20 cellular contexts compared by ENCODE assay signal in the genomic region with DNA sequence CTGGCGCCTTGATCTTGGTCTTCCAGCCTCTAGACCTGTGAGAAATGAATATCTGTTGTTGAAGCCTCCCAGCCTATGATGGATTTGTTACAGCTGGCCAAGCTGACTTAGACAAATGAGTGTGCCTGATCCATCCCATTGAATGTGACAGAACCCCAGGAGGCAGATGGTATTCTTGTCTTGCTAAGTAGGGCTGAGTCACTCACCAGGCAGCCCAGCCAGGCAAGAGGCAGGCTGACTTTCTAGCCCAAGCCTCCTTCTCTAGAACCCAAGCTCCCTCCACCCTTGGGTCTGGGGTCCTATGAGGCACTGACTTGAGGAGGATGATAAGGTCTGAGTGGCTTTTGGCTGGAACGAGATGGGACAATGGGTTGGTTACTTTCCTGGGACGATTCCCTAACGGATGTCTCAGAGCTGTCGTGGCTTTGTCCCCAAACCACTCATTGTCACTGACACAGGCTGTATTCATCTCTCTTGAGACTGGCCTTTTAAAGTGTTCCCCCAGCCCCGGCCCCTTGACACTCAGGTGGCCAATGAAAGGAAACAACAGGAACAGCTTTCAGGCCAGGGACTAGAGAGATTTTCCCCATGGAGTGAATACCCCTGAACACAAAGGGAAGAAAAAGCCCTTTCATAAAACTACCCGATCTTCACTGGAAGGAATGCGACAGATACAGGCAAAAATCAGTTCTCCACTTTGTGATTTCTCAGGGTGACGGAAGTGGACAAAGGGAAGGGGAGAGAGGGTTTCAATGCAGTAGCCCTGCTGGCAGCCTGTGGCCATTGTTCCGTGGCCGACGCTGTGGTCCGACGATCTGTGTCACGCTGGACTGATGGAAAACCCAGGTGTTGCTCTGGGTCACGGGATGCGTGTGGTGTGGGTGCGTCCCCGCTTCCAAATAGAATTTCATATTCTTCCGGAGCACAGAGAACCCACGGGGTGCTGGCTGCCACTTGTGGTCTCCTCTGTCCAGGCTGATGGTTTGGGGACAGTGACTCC.
DNase-seq lines count a peak whose midpoint lies in the region; ATAC-seq and TF ChIP-seq lines count a peak whose summit lies in the region.
"Had no signal": no experiment of that assay in that cellular context is flagged by ENCODE, and none has a peak within 500 bp of the region (broad histone marks: within the 10 kb centered on the region; RNA-seq: fewer than 3 reads in every experiment).

No MANE protein-coding gene starts in this region.

- H3K4me1 ChIP-seq in smooth muscle cell (ENCODE audit: low read depth) = no peaks in the 10 kb centered on the region
- H3K4me1 ChIP-seq: lower lobe of right lung had no signal

- no peak overlapping the region for H2AFZ ChIP-seq in smooth muscle cell (ENCODE audit: low read depth)
- H2AFZ ChIP-seq: GM23248 had no signal

- no peak overlapping the region for H3K4me2 ChIP-seq in smooth muscle cell

- no peak overlapping the region for H3K9ac ChIP-seq in smooth muscle cell (ENCODE audit: low read depth)
- H3K9ac ChIP-seq: GM23248 had no signal

- H3K4me3 Mint-ChIP-seq in CD14-positive monocyte (no peak overlapping the region), HFFc6 (no peak overlapping the region)
- H3K4me3 Mint-ChIP-seq: activated CD4-positive, alpha-beta T cell treated with anti-CD3 and anti-CD28 coated beads, Interleukin-2, amount 10 ng/mL, durations not matched to agents 7 days and 5 days; naive B cell had no signal

- peak; percentile 73 for DNase-seq in Ammon's horn (ENCODE audit: low spot score)
- peak; percentile 23 for DNase-seq in NCI-H524 treated with DMSO at 0.1 percent for 48 hours (lab: John Stamatoyannopoulos, UW)
- peak; percentile 29 for DNase-seq in coronary artery (ENCODE audit: low spot score)
- DNase-seq in islet precursor cell = peak; percentile 88
- no peak for DNase-seq in CD14-positive monocyte (ENCODE audit: low spot score)
- no peak for DNase-seq in smooth muscle cell (lab: John Stamatoyannopoulos, UW; ENCODE audit: unreplicated experiment)
- DNase-seq in HFFc6 = no peak
- DNase-seq: activated CD4-positive, alpha-beta T cell treated with anti-CD3 and anti-CD28 coated beads, Interleukin-2, amount 10 ng/mL, durations not matched to agents 7 days and 5 days; activated CD8-positive, alpha-beta memory T cell treated with anti-CD3 and anti-CD28 coated beads, Interleukin-2, amount 50 U/mL, for 48 hours; activated gamma-delta T cell; effector CD4-positive, alpha-beta T cell; GM23248; lower lobe of right lung; naive B cell; NCI-H1436 treated with DMSO at 0.1 percent for 48 hours; NCI-H226; small intestine; stimulated activated CD4-positive, alpha-beta T cell treated with anti-CD3 and anti-CD28 coated beads, Interleukin-4, amount 100 ng/mL, for 4 hours had no signal

- intact Hi-C loops in CD14-positive monocyte (cut with micrococcal nuclease) = loop anchor here in 1 of 2 donors (5.0 kb wide), 1 partner anchor 73 kb away; no protein-coding TSS in a partner anchor

- no peaks in the 10 kb centered on the region for H3K9me3 ChIP-seq in smooth muscle cell (replicated peaks; ENCODE audit: low read depth)
- H3K9me3 ChIP-seq: lower lobe of right lung had no signal

- ATAC-seq in HG02678 (IDR thresholded peaks at IDR 0.05; ENCODE audit: unreplicated experiment) = no peak
- ATAC-seq: HepG2, lower lobe of right lung had no signal

- peaks cover 4% of the 10 kb centered on the region for H3K27me3 ChIP-seq in smooth muscle cell (ENCODE audit: low read depth)

- H3K27ac Mint-ChIP-seq in CD14-positive monocyte (no peak overlapping the region), HFFc6 (no peak overlapping the region)
- H3K27ac Mint-ChIP-seq: activated CD4-positive, alpha-beta T cell treated with anti-CD3 and anti-CD28 coated beads, Interleukin-2, amount 10 ng/mL, durations not matched to agents 7 days and 5 days; naive B cell had no signal

- peaks cover 17 to 32% (median 25%) of the 10 kb centered on the region in 3 donors for H3K27me3 Mint-ChIP-seq in CD14-positive monocyte (ENCODE audit: low read depth in 3 of 3)
- H3K27me3 Mint-ChIP-seq in HFFc6 (ENCODE audit: insufficient read depth) = peaks cover 4% of the 10 kb centered on the region

- H4K20me1 ChIP-seq in smooth muscle cell (ENCODE audit: low read depth) = no peaks in the 10 kb centered on the region

- H3K36me3 ChIP-seq in smooth muscle cell (ENCODE audit: low read depth) = no peaks in the 10 kb centered on the region
- H3K36me3 ChIP-seq: lower lobe of right lung had no signal

- H3K27ac ChIP-seq in coronary artery = no peak overlapping the region
- H3K27ac ChIP-seq in smooth muscle cell (ENCODE audit: low read depth) = no peak overlapping the region
- H3K27ac ChIP-seq: GM23248, lower lobe of right lung had no signal

- H3K79me2 ChIP-seq in smooth muscle cell (ENCODE audit: low read depth) = no peaks in the 10 kb centered on the region

- H3F3A ChIP-seq in smooth muscle cell (ENCODE audit: low read depth) = no peaks in the 10 kb centered on the region

- no peaks in the 10 kb centered on the region for H3K36me3 Mint-ChIP-seq in CD14-positive monocyte
- H3K36me3 Mint-ChIP-seq in HFFc6 (ENCODE audit: low read depth) = no peaks in the 10 kb centered on the region

- H3K4me3 ChIP-seq in coronary artery (no peak overlapping the region), smooth muscle cell (no peak overlapping the region)
- H3K4me3 ChIP-seq: GM23248, lower lobe of right lung had no signal

- WGBS in smooth muscle cell (ENCODE audit: low lambda C conversion rate) = 61% methylated on average over 21 of the region's 21 CpGs

- no peak for TF ChIP-seq CTCF in coronary artery (IDR thresholded peaks at IDR 0.05)
- no peak for TF ChIP-seq CTCF in CD14-positive monocyte (IDR thresholded peaks at IDR 0.05)
- TF ChIP-seq CTCF in smooth muscle cell (IDR thresholded peaks at IDR 0.05; ENCODE audit: borderline replicate concordance, insufficient read depth, poor library complexity, severe bottlenecking) = no peak
- TF ChIP-seq CTCF in HFFc6 (IDR thresholded peaks at IDR 0.05) = no peak

- H3K9me3 Mint-ChIP-seq in CD14-positive monocyte (peaks cover 0 to 6% (median 0%) of the 10 kb centered on the region in 7 donors), HFFc6 (peaks cover 4% of the 10 kb centered on the region; the same call in 1 of the 2 replicates)
- H3K9me3 Mint-ChIP-seq: activated CD4-positive, alpha-beta T cell treated with anti-CD3 and anti-CD28 coated beads, Interleukin-2, amount 10 ng/mL, durations not matched to agents 7 days and 5 days had no signal

- H3K4me1 Mint-ChIP-seq in CD14-positive monocyte (no peaks in the 10 kb centered on the region), HFFc6 (ENCODE audit: low read depth) (no peaks in the 10 kb centered on the region)
- H3K4me1 Mint-ChIP-seq: activated CD4-positive, alpha-beta T cell treated with anti-CD3 and anti-CD28 coated beads, Interleukin-2, amount 10 ng/mL, durations not matched to agents 7 days and 5 days; naive B cell had no signal

Comparison
In these comparisons a context has a peak if more than half of its experiments do, and no peak if none do; other contexts are left out.
1. DNase-seq: peak in Ammon's horn (single experiment), NCI-H524 treated with DMSO at 0.1 percent for 48 hours (single experiment), coronary artery (single experiment) and islet precursor cell (single experiment); none in CD14-positive monocyte (single experiment), smooth muscle cell (single experiment) and HFFc6 (single experiment).